Comparison of ENCODE assay signal across 15 cellular contexts in genomic region chr7:10998984-10999757, GRCh38. TPM values are rescaled to one million over a fixed set of nuclear protein-coding genes. Genes with fewer than 3 reads are reported as not detected.
DNase-seq lines count a peak whose midpoint lies in the region; ATAC-seq, FAIRE-seq and TF ChIP-seq lines count a peak whose summit lies in the region.
"Had no signal": no experiment of that assay in that cellular context is flagged by ENCODE, and none has a peak within 500 bp of the region (broad histone marks: within the 10 kb centered on the region; RNA-seq: fewer than 3 reads in every experiment).

No MANE protein-coding gene starts in this region.

- no peak for ATAC-seq in CD8-positive, alpha-beta T cell
- peak; percentile 42 for ATAC-seq in HG02610 (IDR thresholded peaks at IDR 0.05; ENCODE audit: unreplicated experiment)
- no peak for ATAC-seq in memory B cell (ENCODE audit: low read depth)
- ATAC-seq in HG03439 (IDR thresholded peaks at IDR 0.05; ENCODE audit: unreplicated experiment) = no peak
- ATAC-seq in GM19328 (IDR thresholded peaks at IDR 0.05; ENCODE audit: unreplicated experiment) = no peak
- ATAC-seq: mucosa of descending colon, Right ventricle myocardium inferior had no signal

- no peak overlapping the region for H3K4me3 Mint-ChIP-seq in CD8-positive, alpha-beta T cell
- no peak overlapping the region for H3K4me3 Mint-ChIP-seq in memory B cell
- H3K4me3 Mint-ChIP-seq: activated T-cell treated with anti-CD3 and anti-CD28 coated beads, Interleukin-2, amount 50 U/mL, for 24 hours had no signal

- H3K9me3 ChIP-seq in CD8-positive, alpha-beta T cell (ENCODE audit: low read length) = no peaks in the 10 kb centered on the region

- no peak overlapping the region for H3K4me3 ChIP-seq in CD8-positive, alpha-beta T cell (ENCODE audit: low read depth, low read length)
- H3K4me3 ChIP-seq: mucosa of descending colon, stomach had no signal

- peaks cover 51% of the 10 kb centered on the region for H3K4me1 Mint-ChIP-seq in CD8-positive, alpha-beta T cell (ENCODE audit: low read depth)
- peaks cover 24% of the 10 kb centered on the region for H3K4me1 Mint-ChIP-seq in memory B cell

- H3K27ac ChIP-seq in CD8-positive, alpha-beta T cell (ENCODE audit: low read depth, low read length) = no peak overlapping the region
- H3K27ac ChIP-seq: stomach had no signal

- no peaks in the 10 kb centered on the region for H3K27me3 Mint-ChIP-seq in CD8-positive, alpha-beta T cell (ENCODE audit: low read depth)
- no peaks in the 10 kb centered on the region for H3K27me3 Mint-ChIP-seq in memory B cell
- H3K27me3 Mint-ChIP-seq: activated T-cell treated with anti-CD3 and anti-CD28 coated beads, Interleukin-2, amount 50 U/mL, for 24 hours had no signal

- peaks cover 5% of the 10 kb centered on the region for H3K4me1 ChIP-seq in CD8-positive, alpha-beta T cell (ENCODE audit: insufficient read depth, low read length)

- no peak for FAIRE-seq in GM19239 (lab: Jason Lieb, UNC)

- H3K36me3 Mint-ChIP-seq in CD8-positive, alpha-beta T cell = peaks cover 42% of the 10 kb centered on the region
- H3K36me3 Mint-ChIP-seq in memory B cell = peaks cover 28% of the 10 kb centered on the region

- peaks cover 3% of the 10 kb centered on the region for H3K9me3 Mint-ChIP-seq in CD8-positive, alpha-beta T cell
- peaks cover 3% of the 10 kb centered on the region for H3K9me3 Mint-ChIP-seq in memory B cell

- H3K27me3 ChIP-seq in CD8-positive, alpha-beta T cell (ENCODE audit: insufficient read depth, low read length) = no peaks in the 10 kb centered on the region
- H3K27me3 ChIP-seq: stomach had no signal

- intact Hi-C loops in CD8-positive, alpha-beta T cell (cut with DNase I, micrococcal nuclease) = no loop called here

- TF ChIP-seq CTCF in CD8-positive, alpha-beta T cell (IDR thresholded peaks at IDR 0.05) = no peak

- CTCF ChIA-PET in CD8-positive, alpha-beta T cell (lab: Charles Lee) = no interaction called here

- POLR2A ChIA-PET in CD8-positive, alpha-beta T cell (lab: Charles Lee) = interaction anchor here (0.6 to 0.9 kb wide), 2 partner anchors 15 to 59 kb away, joined by 3 to 7 read pairs; a partner anchor contains a TSS

- DNase-seq in CD8-positive, alpha-beta T cell = no peak
- peak; percentile 2 for DNase-seq in astrocyte of the hippocampus (ENCODE audit: low read depth, low spot score)
- DNase-seq in memory B cell (ENCODE audit: low spot score in 2 of 2) = no peak
- no peak for DNase-seq in GM19239 (ENCODE audit: insufficient read length, low spot score)
- no peak for DNase-seq in globus pallidus (ENCODE audit: low spot score)
- DNase-seq: activated T-cell treated with anti-CD3 and anti-CD28 coated beads, Interleukin-2, amount 50 U/mL, for 24 hours; mucosa of descending colon; NCI-H1105 treated with DMSO at 0.1 percent for 48 hours; retina; stimulated activated CD4-positive, alpha-beta T cell treated with anti-CD3 and anti-CD28 coated beads, Interleukin-4, amount 100 ng/mL, for 24 hours; stomach had no signal

- H3K36me3 ChIP-seq in CD8-positive, alpha-beta T cell (ENCODE audit: insufficient read depth, low read length) = peaks cover 4% of the 10 kb centered on the region

- peak overlapping the region; percentile 56 for H3K27ac Mint-ChIP-seq in CD8-positive, alpha-beta T cell
- H3K27ac Mint-ChIP-seq in memory B cell = peak overlapping the region; percentile 32
- H3K27ac Mint-ChIP-seq: activated T-cell treated with anti-CD3 and anti-CD28 coated beads, Interleukin-2, amount 50 U/mL, for 24 hours had no signal

RNA-seq across cellular contexts. Expression of gene PHF14, which starts 25.5 kb away (rescaled TPM):
- 10 to 100 TPM; 18.0 to 18.3 TPM for total RNA-seq in CD8-positive, alpha-beta T cell
